ENCODE assay signal across 13 cellular contexts in the genomic region with DNA sequence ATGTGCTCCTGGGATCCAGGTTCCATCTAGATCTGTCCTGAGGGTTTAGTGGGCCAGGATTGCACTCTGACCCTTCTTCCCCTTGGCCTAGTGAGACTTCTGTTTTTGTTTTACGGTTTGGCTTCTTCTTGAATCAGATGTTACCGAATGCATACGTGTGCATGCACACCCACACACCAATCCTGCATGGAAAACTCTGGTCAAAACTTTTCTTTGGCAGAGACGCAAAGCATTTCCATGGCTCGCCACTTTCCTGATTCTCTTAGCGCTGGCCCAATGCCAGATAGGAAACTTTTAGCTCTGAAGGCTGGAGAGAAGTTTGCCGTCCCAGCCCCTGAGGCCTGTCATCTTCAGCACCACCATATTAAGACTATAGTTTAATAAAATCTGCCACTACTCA.
DNase-seq lines count a peak whose midpoint lies in the region; ATAC-seq and TF ChIP-seq lines count a peak whose summit lies in the region.
"Had no signal": no experiment of that assay in that cellular context is flagged by ENCODE, and none has a peak within 500 bp of the region (broad histone marks: within the 10 kb centered on the region; RNA-seq: fewer than 3 reads in every experiment).

No MANE protein-coding gene starts in this region.

- ATAC-seq in GM18858 (IDR thresholded peaks at IDR 0.05; ENCODE audit: unreplicated experiment): no peak
- no peak for ATAC-seq in HG03432 (IDR thresholded peaks at IDR 0.05; ENCODE audit: unreplicated experiment)

- no peaks in the 10 kb centered on the region for H3K9me3 ChIP-seq in right atrium auricular region
- H3K9me3 ChIP-seq: BLaER1 had no signal

- DNase-seq in CD14-positive monocyte (ENCODE audit: low spot score): no peak
- no peak for DNase-seq in brain microvascular endothelial cell
- peak; percentile 81 for DNase-seq in right atrium auricular region (ENCODE audit: low spot score)
- no peak for DNase-seq in NCI-H82 treated with DMSO at 0.1 percent for 48 hours (lab: John Stamatoyannopoulos, UW; ENCODE audit: unreplicated experiment)
- DNase-seq in medulla oblongata (ENCODE audit: extremely low spot score): no peak
- DNase-seq: activated CD4-positive, alpha-beta T cell treated with anti-CD3 and anti-CD28 coated beads for 1 hour; mesendoderm; NCI-H2029 treated with DMSO at 0.1 percent for 48 hours; stimulated activated CD4-positive, alpha-beta T cell treated with anti-CD3 and anti-CD28 coated beads, Interleukin-4, amount 100 ng/mL, for 4 hours had no signal

- peaks cover 84% of the 10 kb centered on the region for H3K4me1 Mint-ChIP-seq in CD14-positive monocyte

- H3K36me3 ChIP-seq in brain microvascular endothelial cell (replicated peaks): no peaks in the 10 kb centered on the region
- H3K36me3 ChIP-seq in right atrium auricular region: no peaks in the 10 kb centered on the region
- no peaks in the 10 kb centered on the region for H3K36me3 ChIP-seq in rectal smooth muscle tissue (ENCODE audit: control insufficient read depth, insufficient read depth, low read length)

- in situ Hi-C loops in brain microvascular endothelial cell (cut with HindIII; ENCODE audit: low pct_ligation_motif_present, low sequenced_read_pairs): no loop called here

- H3K27me3 Mint-ChIP-seq in CD14-positive monocyte (ENCODE audit: low read depth in 3 of 3): peaks cover 0 to 3% (median 2%) of the 10 kb centered on the region in 3 donors

- H3K4me1 ChIP-seq in right atrium auricular region: peaks cover 0 to 86% of the 10 kb centered on the region in 2 donors
- peaks cover 51% of the 10 kb centered on the region for H3K4me1 ChIP-seq in rectal smooth muscle tissue (ENCODE audit: control insufficient read depth, insufficient read depth, low read length)
- H3K4me1 ChIP-seq: BLaER1 had no signal

- H3K9ac ChIP-seq in rectal smooth muscle tissue (ENCODE audit: low read length): no peak overlapping the region
- H3K9ac ChIP-seq: BLaER1 had no signal

- H3K27ac Mint-ChIP-seq in CD14-positive monocyte: peak overlapping the region in 6 of 7 donors; percentile 82 to 97 (median 92)

- intact Hi-C loops in CD14-positive monocyte (cut with micrococcal nuclease): no loop called here

- peaks cover 4 to 8% of the 10 kb centered on the region in 2 donors for H3K36me3 Mint-ChIP-seq in CD14-positive monocyte

- peak overlapping the region; percentile 49 for H3K27ac ChIP-seq in brain microvascular endothelial cell
- H3K27ac ChIP-seq in right atrium auricular region: peak overlapping the region; percentile 79 to 89
- H3K27ac ChIP-seq in rectal smooth muscle tissue (ENCODE audit: low read depth, low read length): peak overlapping the region; percentile 47
- H3K27ac ChIP-seq: BLaER1 had no signal

- H3K27me3 ChIP-seq in brain microvascular endothelial cell (replicated peaks) (no peaks in the 10 kb centered on the region), right atrium auricular region (no peaks in the 10 kb centered on the region), rectal smooth muscle tissue (ENCODE audit: control insufficient read depth, insufficient read depth, low read length) (no peaks in the 10 kb centered on the region)
- H3K27me3 ChIP-seq: BLaER1 had no signal

- TF ChIP-seq CTCF in CD14-positive monocyte (IDR thresholded peaks at IDR 0.05) (no peak), brain microvascular endothelial cell (IDR thresholded peaks at IDR 0.05; ENCODE audit: low read depth, low read length, missing control alignments) (no peak), right atrium auricular region (IDR thresholded peaks at IDR 0.05) (no peak)

- no peak overlapping the region for H3K4me3 Mint-ChIP-seq in CD14-positive monocyte

- H3K9me3 Mint-ChIP-seq in CD14-positive monocyte: peaks cover 0 to 3% (median 0%) of the 10 kb centered on the region in 7 donors

- no peak overlapping the region for H3K4me3 ChIP-seq in brain microvascular endothelial cell (ENCODE audit: low read depth, low read length)
- no peak overlapping the region for H3K4me3 ChIP-seq in right atrium auricular region
- no peak overlapping the region for H3K4me3 ChIP-seq in rectal smooth muscle tissue (ENCODE audit: low read length)
- H3K4me3 ChIP-seq: BLaER1 had no signal
